1 cellular context compared by ENCODE assay signal in the genomic region with DNA sequence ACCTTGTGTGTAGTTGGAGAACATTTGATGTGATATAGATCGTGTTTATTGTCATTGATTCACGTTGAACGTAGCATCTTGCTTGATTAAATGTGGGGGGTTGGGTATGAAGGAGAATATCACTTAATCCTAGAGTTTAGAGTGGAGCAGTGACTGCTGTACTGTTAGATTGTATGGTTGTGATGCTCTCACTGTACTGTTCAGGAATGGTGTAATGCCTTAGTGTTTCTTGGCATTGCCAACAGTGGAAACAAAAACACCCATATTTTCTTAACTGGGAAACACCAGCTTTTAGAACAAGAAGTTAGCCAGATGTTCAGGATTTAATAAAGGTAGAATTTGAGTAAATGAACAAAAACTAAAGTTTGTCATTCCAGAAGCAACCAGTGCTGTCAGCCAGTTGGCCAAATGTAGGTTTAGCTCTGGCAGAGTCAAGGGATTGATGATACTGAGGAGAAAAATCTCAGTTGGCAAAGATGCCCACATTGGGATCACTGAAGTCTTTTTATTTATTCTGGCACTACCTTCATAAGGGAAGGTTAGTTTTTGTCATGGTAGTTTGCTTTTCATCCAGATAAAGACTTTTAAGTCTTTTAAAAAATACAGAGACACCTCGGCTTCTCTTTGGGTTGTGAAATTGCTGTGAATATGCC.
TF ChIP-seq lines count a peak whose summit lies in the region.

No MANE protein-coding gene starts in this region.

TF ChIP-seq in HEK293, 187 proteins besides CTCF, POLR2A, EP300 and RAD21:
- TF ChIP-seq, protein P1, sequence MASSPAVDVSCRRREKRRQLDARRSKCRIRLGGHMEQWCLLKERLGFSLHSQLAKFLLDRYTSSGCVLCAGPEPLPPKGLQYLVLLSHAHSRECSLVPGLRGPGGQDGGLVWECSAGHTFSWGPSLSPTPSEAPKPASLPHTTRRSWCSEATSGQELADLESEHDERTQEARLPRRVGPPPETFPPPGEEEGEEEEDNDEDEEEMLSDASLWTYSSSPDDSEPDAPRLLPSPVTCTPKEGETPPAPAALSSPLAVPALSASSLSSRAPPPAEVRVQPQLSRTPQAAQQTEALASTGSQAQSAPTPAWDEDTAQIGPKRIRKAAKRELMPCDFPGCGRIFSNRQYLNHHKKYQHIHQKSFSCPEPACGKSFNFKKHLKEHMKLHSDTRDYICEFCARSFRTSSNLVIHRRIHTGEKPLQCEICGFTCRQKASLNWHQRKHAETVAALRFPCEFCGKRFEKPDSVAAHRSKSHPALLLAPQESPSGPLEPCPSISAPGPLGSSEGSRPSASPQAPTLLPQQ (tag by site-specific recombination; IDR thresholded peaks at IDR 0.05), result 0 out of 2 replicates have a peak, but pooled peaks have one; percentile 46
- TF ChIP-seq ZFHX2 (tag by site-specific recombination; conservative IDR thresholded peaks at IDR 0.05) (no peak), ZNF701 (tag by site-specific recombination; IDR thresholded peaks at IDR 0.05) (no peak), ZBTB7A (tag by site-specific recombination; IDR thresholded peaks at IDR 0.05; ENCODE audit: low read depth) (no peak), ZNF140 (tag by site-specific recombination; IDR thresholded peaks at IDR 0.05) (no peak), ZNF10 (tag by site-specific recombination; IDR thresholded peaks at IDR 0.05) (no peak)
- TF ChIP-seq, protein P2, sequence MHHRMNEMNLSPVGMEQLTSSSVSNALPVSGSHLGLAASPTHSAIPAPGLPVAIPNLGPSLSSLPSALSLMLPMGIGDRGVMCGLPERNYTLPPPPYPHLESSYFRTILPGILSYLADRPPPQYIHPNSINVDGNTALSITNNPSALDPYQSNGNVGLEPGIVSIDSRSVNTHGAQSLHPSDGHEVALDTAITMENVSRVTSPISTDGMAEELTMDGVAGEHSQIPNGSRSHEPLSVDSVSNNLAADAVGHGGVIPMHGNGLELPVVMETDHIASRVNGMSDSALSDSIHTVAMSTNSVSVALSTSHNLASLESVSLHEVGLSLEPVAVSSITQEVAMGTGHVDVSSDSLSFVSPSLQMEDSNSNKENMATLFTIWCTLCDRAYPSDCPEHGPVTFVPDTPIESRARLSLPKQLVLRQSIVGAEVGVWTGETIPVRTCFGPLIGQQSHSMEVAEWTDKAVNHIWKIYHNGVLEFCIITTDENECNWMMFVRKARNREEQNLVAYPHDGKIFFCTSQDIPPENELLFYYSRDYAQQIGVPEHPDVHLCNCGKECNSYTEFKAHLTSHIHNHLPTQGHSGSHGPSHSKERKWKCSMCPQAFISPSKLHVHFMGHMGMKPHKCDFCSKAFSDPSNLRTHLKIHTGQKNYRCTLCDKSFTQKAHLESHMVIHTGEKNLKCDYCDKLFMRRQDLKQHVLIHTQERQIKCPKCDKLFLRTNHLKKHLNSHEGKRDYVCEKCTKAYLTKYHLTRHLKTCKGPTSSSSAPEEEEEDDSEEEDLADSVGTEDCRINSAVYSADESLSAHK (tag by site-specific recombination; IDR thresholded peaks at IDR 0.05), result no peak
- TF ChIP-seq, protein P3, sequence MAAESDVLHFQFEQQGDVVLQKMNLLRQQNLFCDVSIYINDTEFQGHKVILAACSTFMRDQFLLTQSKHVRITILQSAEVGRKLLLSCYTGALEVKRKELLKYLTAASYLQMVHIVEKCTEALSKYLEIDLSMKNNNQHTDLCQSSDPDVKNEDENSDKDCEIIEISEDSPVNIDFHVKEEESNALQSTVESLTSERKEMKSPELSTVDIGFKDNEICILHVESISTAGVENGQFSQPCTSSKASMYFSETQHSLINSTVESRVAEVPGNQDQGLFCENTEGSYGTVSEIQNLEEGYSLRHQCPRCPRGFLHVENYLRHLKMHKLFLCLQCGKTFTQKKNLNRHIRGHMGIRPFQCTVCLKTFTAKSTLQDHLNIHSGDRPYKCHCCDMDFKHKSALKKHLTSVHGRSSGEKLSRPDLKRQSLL (tag by site-specific recombination; IDR thresholded peaks at IDR 0.05), result no peak
TF ChIP-seq in HEK293: peak in this region for 1.
